ENCODE assay signal across 1 cellular context in genomic region chr2:54115284-54116137, GRCh38.
TF ChIP-seq lines count a peak whose summit lies in the region.

Gene ACYP2, plus strand, starts transcription at chr2:54115615.

TF ChIP-seq in HEK293, 187 proteins besides CTCF, POLR2A, EP300 and RAD21 (continued from another document and continues in another):
- peak; percentile 80 for TF ChIP-seq ZBTB10 (tag by site-specific recombination; IDR thresholded peaks at IDR 0.05)
- TF ChIP-seq ZEB2 (tag by site-specific recombination; IDR thresholded peaks at IDR 0.05) = peak; percentile 61; the same call in 1 of the 2 replicates
- no peak for TF ChIP-seq KLF8 (tag by site-specific recombination; IDR thresholded peaks at IDR 0.05)
- TF ChIP-seq TSHZ1 (tag by site-specific recombination; IDR thresholded peaks at IDR 0.05; ENCODE audit: borderline replicate concordance) = no peak
- peak; percentile 44; the same call in 1 of the 2 replicates for TF ChIP-seq EGR2 (tag by site-specific recombination; IDR thresholded peaks at IDR 0.05; ENCODE audit: low read depth)
- TF ChIP-seq ATF2 (tag by site-specific recombination; IDR thresholded peaks at IDR 0.05; ENCODE audit: low read depth) = no peak
- TF ChIP-seq ZFP3 (tag by site-specific recombination; IDR thresholded peaks at IDR 0.05; ENCODE audit: low read depth) = no peak
- no peak for TF ChIP-seq ZNF280C (tag by site-specific recombination; IDR thresholded peaks at IDR 0.05)
- no peak for TF ChIP-seq ZNF26 (tag by site-specific recombination; IDR thresholded peaks at IDR 0.05)
- peak; percentile 46 for TF ChIP-seq PRDM1 (tag by site-specific recombination; IDR thresholded peaks at IDR 0.05)
- TF ChIP-seq ZNF791 (tag by site-specific recombination; IDR thresholded peaks at IDR 0.05) = no peak
- TF ChIP-seq ZNF423 (tag by site-specific recombination; IDR thresholded peaks at IDR 0.05) = no peak
- TF ChIP-seq HIC1 (tag by site-specific recombination; IDR thresholded peaks at IDR 0.05) = no peak
- no peak for TF ChIP-seq AEBP2 (tag by site-specific recombination; IDR thresholded peaks at IDR 0.05; ENCODE audit: borderline replicate concordance)
- TF ChIP-seq ZNF549 (tag by site-specific recombination; IDR thresholded peaks at IDR 0.05) = no peak
- TF ChIP-seq KLF1 (tag by site-specific recombination; IDR thresholded peaks at IDR 0.05) = no peak
- TF ChIP-seq KLF17 (tag by site-specific recombination; IDR thresholded peaks at IDR 0.05) = peak; percentile 16; the same call in 1 of the 2 replicates
- TF ChIP-seq ZNF362 (tag by site-specific recombination; IDR thresholded peaks at IDR 0.05) = 0 out of 2 replicates have a peak, but pooled peaks have one; percentile 32
- no peak for TF ChIP-seq ZNF488 (tag by site-specific recombination; IDR thresholded peaks at IDR 0.05)
- no peak for TF ChIP-seq ZNF626 (tag by site-specific recombination; IDR thresholded peaks at IDR 0.05)
- TF ChIP-seq MYNN (tag by site-specific recombination; IDR thresholded peaks at IDR 0.05; ENCODE audit: borderline replicate concordance) = no peak
- TF ChIP-seq ZNF112 (tag by site-specific recombination; IDR thresholded peaks at IDR 0.05) = no peak
- TF ChIP-seq ZNF548 (tag by site-specific recombination; IDR thresholded peaks at IDR 0.05) = no peak
- TF ChIP-seq IKZF3 (tag by site-specific recombination; IDR thresholded peaks at IDR 0.05) = 0 out of 2 replicates have a peak, but pooled peaks have one; percentile 27
- no peak for TF ChIP-seq ZNF558 (tag by site-specific recombination; IDR thresholded peaks at IDR 0.05)
- TF ChIP-seq ZFP41 (tag by site-specific recombination; IDR thresholded peaks at IDR 0.05; ENCODE audit: borderline replicate concordance) = no peak
- no peak for TF ChIP-seq ZNF596 (tag by site-specific recombination; IDR thresholded peaks at IDR 0.05)
- TF ChIP-seq ZNF777 (tag by site-specific recombination; IDR thresholded peaks at IDR 0.05; ENCODE audit: borderline replicate concordance) = 0 out of 2 replicates have a peak, but pooled peaks have one; percentile 26
- peak; percentile 40; the same call in 1 of the 2 replicates for TF ChIP-seq WT1 (tag by site-specific recombination; IDR thresholded peaks at IDR 0.05)
- TF ChIP-seq ZNF433 (tag by site-specific recombination; IDR thresholded peaks at IDR 0.05; ENCODE audit: low read depth) = no peak
- TF ChIP-seq ZNF280D (tag by site-specific recombination; IDR thresholded peaks at IDR 0.05) = no peak
- no peak for TF ChIP-seq ZNF510 (tag by site-specific recombination; IDR thresholded peaks at IDR 0.05; ENCODE audit: insufficient replicate concordance)
- TF ChIP-seq YY1 (tag by site-specific recombination; IDR thresholded peaks at IDR 0.05) = peak; percentile 86
- TF ChIP-seq ZNF658 (tag by site-specific recombination; IDR thresholded peaks at IDR 0.05) = no peak
- TF ChIP-seq ZNF24 (tag by site-specific recombination; IDR thresholded peaks at IDR 0.05) = peak; percentile 45; the same call in 1 of the 2 replicates
